Comparison of ENCODE assay signal across 23 cellular contexts in the genomic region with DNA sequence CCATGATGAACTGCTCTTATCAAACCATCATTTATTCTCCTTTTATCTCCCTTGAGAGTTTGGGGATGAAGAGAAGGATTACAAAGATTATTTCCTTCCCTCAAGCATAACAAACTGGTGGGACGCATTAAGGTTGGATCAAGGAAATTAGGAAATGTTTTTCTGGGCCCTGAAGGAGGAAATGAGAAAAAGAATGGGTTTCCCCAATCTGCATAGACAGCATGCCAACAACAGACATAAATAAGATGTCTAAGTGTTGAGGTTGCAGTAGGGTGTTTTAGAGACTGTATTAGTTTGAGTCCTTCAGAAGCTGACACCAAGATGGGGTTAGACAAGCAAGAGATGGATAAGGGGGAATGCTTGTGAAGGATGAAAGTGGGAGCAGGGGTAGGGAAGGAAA. TPM values are rescaled to one million over a fixed set of nuclear protein-coding genes. Genes with fewer than 3 reads are reported as not detected.
DNase-seq lines count a peak whose midpoint lies in the region; ATAC-seq, FAIRE-seq and TF ChIP-seq lines count a peak whose summit lies in the region.
"Had no signal": no experiment of that assay in that cellular context is flagged by ENCODE, and none has a peak within 500 bp of the region (broad histone marks: within the 10 kb centered on the region; RNA-seq: fewer than 3 reads in every experiment).

No MANE protein-coding gene starts in this region.

- ATAC-seq in stimulated activated naive CD8-positive, alpha-beta T cell treated with anti-CD3 and anti-CD28 coated beads, Interleukin-15, Interleukin-2, amounts not matched to agents 100 U/mL and 50 U/mL, for 24 hours: no peak
- peak; percentile 45 for ATAC-seq in HG02981 (IDR thresholded peaks at IDR 0.05; ENCODE audit: unreplicated experiment)
- no peak for ATAC-seq in HG03196 (IDR thresholded peaks at IDR 0.05; ENCODE audit: unreplicated experiment)
- no peak for ATAC-seq in GM19467 (IDR thresholded peaks at IDR 0.05; ENCODE audit: unreplicated experiment)
- ATAC-seq: A549; activated naive CD8-positive, alpha-beta T cell treated with anti-CD3 and anti-CD28 coated beads, Interleukin-2, amount 50 U/mL, for 24 hours; stimulated activated naive CD8-positive, alpha-beta T cell treated with anti-CD3 and anti-CD28 coated beads, Interleukin-15, amount 100 ng/mL, for 72 hours had no signal

- intact Hi-C loops in kidney (cut with DNase I): no loop called here

- peak overlapping the region; percentile 10 for H3K27ac Mint-ChIP-seq in stimulated activated naive CD8-positive, alpha-beta T cell treated with anti-CD3 and anti-CD28 coated beads, Interleukin-15, Interleukin-2, amounts not matched to agents 100 ng/mL and 50 ng/mL, for 24 hours
- H3K27ac Mint-ChIP-seq: activated naive CD8-positive, alpha-beta T cell treated with anti-CD3 and anti-CD28 coated beads, Interleukin-2, amount 50 U/mL, for 24 hours; stimulated activated naive CD8-positive, alpha-beta T cell treated with anti-CD3 and anti-CD28 coated beads, Interleukin-15, amount 100 ng/mL, for 72 hours; type B pancreatic cell had no signal

- FAIRE-seq in kidney (lab: Jason Lieb, UNC): no peak
- FAIRE-seq: A549 had no signal

- no peaks in the 10 kb centered on the region for H3K36me3 ChIP-seq in kidney (ENCODE audit: control insufficient read depth in 1 of 2, insufficient read depth in 2 of 2, low read length in 2 of 2)
- H3K36me3 ChIP-seq: BLaER1 had no signal

- TF ChIP-seq CTCF in kidney (IDR thresholded peaks at IDR 0.05; ENCODE audit: borderline replicate concordance, extremely low read depth, insufficient read depth): no peak

- peaks cover 33% of the 10 kb centered on the region for H3K36me3 Mint-ChIP-seq in stimulated activated naive CD8-positive, alpha-beta T cell treated with anti-CD3 and anti-CD28 coated beads, Interleukin-15, Interleukin-2, amounts not matched to agents 100 ng/mL and 50 ng/mL, for 24 hours (ENCODE audit: low read depth)
- H3K36me3 Mint-ChIP-seq: type B pancreatic cell had no signal

- H3K9me3 Mint-ChIP-seq in stimulated activated naive CD8-positive, alpha-beta T cell treated with anti-CD3 and anti-CD28 coated beads, Interleukin-15, Interleukin-2, amounts not matched to agents 100 ng/mL and 50 ng/mL, for 24 hours: peaks cover 8% of the 10 kb centered on the region

- H3K27ac ChIP-seq in kidney (ENCODE audit: low read depth in 2 of 2, low read length in 2 of 2): peak overlapping the region; percentile 68 to 89
- H3K27ac ChIP-seq: BLaER1, GM23248 had no signal

- H3K4me3 ChIP-seq in kidney (ENCODE audit: low read length in 2 of 2): no peak overlapping the region
- H3K4me3 ChIP-seq: A549, BLaER1, GM23248 had no signal

- H3K9me3 ChIP-seq in kidney (ENCODE audit: control insufficient read depth in 1 of 2, low read length in 2 of 2): no peaks in the 10 kb centered on the region
- H3K9me3 ChIP-seq: A549, BLaER1 had no signal

- H3K9ac ChIP-seq in kidney (ENCODE audit: low read length in 2 of 2): no peak overlapping the region
- H3K9ac ChIP-seq: BLaER1, GM23248 had no signal

- H3K4me1 ChIP-seq in kidney (ENCODE audit: control insufficient read depth in 1 of 2, insufficient read depth in 1 of 2, low read depth in 1 of 2, low read length in 2 of 2): peaks cover 6 to 12% of the 10 kb centered on the region in 2 donors
- H3K4me1 ChIP-seq: BLaER1 had no signal

- no peak for DNase-seq in stimulated activated naive CD8-positive, alpha-beta T cell treated with anti-CD3 and anti-CD28 coated beads, Interleukin-15, Interleukin-2, amounts not matched to agents 100 U/mL and 50 U/mL, for 24 hours
- DNase-seq in kidney: no peak
- DNase-seq in midbrain (lab: John Stamatoyannopoulos, UW): no peak
- DNase-seq in NCI-H1694 treated with DMSO at 0.1 percent for 48 hours (lab: John Stamatoyannopoulos, UW): no peak
- DNase-seq: activated CD4-positive, alpha-beta T cell treated with anti-CD3 and anti-CD28 coated beads, Interleukin-2, amount 50 U/mL, for 4 hours; activated effector memory CD4-positive, alpha-beta T cell treated with Interleukin-2 at 50 U/mL for 16 hours; activated naive CD8-positive, alpha-beta T cell treated with anti-CD3 and anti-CD28 coated beads, Interleukin-2, amount 50 U/mL, for 24 hours; dermis blood vessel endothelial cell; kidney glomerular epithelial cell; NCI-H1417 treated with DMSO at 0.1 percent for 48 hours; NCI-H2171 treated with DMSO at 0.1 percent for 48 hours; NCI-H526 treated with DMSO at 0.1 percent for 48 hours; stimulated activated CD4-positive, alpha-beta T cell treated with anti-CD3 and anti-CD28 coated beads, Interleukin-2, amount 100 ng/mL, for 48 hours; stimulated activated naive CD8-positive, alpha-beta T cell treated with anti-CD3 and anti-CD28 coated beads, Interleukin-15, amount 100 ng/mL, for 72 hours; T-helper 9 cell had no signal

- H3K4me1 Mint-ChIP-seq in stimulated activated naive CD8-positive, alpha-beta T cell treated with anti-CD3 and anti-CD28 coated beads, Interleukin-15, Interleukin-2, amounts not matched to agents 100 ng/mL and 50 ng/mL, for 24 hours (ENCODE audit: low read depth): peaks cover 37% of the 10 kb centered on the region

- no peaks in the 10 kb centered on the region for H3K27me3 Mint-ChIP-seq in stimulated activated naive CD8-positive, alpha-beta T cell treated with anti-CD3 and anti-CD28 coated beads, Interleukin-15, Interleukin-2, amounts not matched to agents 100 ng/mL and 50 ng/mL, for 24 hours
- H3K27me3 Mint-ChIP-seq: activated naive CD8-positive, alpha-beta T cell treated with anti-CD3 and anti-CD28 coated beads, Interleukin-2, amount 50 U/mL, for 24 hours; stimulated activated naive CD8-positive, alpha-beta T cell treated with anti-CD3 and anti-CD28 coated beads, Interleukin-15, amount 100 ng/mL, for 72 hours; type B pancreatic cell had no signal

- H3K4me3 Mint-ChIP-seq in stimulated activated naive CD8-positive, alpha-beta T cell treated with anti-CD3 and anti-CD28 coated beads, Interleukin-15, Interleukin-2, amounts not matched to agents 100 ng/mL and 50 ng/mL, for 24 hours: no peak overlapping the region
- H3K4me3 Mint-ChIP-seq: activated naive CD8-positive, alpha-beta T cell treated with anti-CD3 and anti-CD28 coated beads, Interleukin-2, amount 50 U/mL, for 24 hours; stimulated activated naive CD8-positive, alpha-beta T cell treated with anti-CD3 and anti-CD28 coated beads, Interleukin-15, amount 100 ng/mL, for 72 hours; type B pancreatic cell had no signal

RNA-seq across cellular contexts. Expression of a gene that starts 7.3 kb away (rescaled TPM):
- total RNA-seq in kidney: 12.2 TPM
- 11.2 TPM for polyA plus RNA-seq in kidney (ENCODE audit: insufficient read depth, low read depth, low replicate concordance)

RNA-seq across cellular contexts. Expression of a gene that starts 38.7 kb away (rescaled TPM):
- 18.8 TPM for total RNA-seq in kidney
- 31.0 TPM for polyA plus RNA-seq in kidney (ENCODE audit: insufficient read depth, low read depth, low replicate concordance)
